ENCODE assay signal across 1 cellular context in the genomic region with DNA sequence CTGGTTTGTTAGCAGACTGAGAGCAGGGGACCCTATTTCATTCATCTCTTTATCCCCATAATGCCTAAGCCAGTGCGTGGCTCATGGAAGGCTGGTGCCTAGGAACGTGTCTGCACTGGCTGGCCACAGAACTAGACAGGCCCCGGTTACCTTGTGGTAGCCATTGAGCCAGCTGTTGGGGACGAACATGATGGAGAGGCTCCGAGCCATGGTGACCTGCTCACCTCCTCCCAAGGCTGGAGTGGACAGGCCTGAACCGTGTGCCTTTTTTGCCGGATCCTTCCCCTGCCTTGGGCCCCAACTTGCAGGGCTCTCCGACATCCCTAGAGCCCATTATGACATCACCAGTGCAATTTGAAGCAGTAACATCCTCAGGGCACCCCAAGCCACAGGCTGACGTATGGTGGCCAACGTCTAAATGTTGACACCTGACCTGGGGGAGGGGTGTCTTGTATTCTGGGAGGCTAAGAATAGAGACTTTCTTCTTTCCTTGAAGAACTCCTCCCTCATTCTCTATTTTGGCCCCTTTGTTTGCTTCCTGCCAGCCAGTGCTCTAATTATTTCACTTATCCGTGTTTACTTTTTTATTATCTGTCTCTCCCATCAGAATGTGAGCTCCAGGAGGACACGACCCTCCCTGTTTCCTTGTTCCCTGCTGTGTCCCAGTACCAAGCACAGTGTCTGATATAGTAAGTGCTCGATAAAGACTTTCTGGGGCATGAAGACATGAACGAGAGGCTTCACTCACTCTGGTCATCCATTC.
TF ChIP-seq lines count a peak whose summit lies in the region.

No MANE protein-coding gene starts in this region.

TF ChIP-seq in K562, 482 proteins besides CTCF, POLR2A, EP300 and RAD21:
- TF ChIP-seq FOXA3 (CRISPR knock-in tag; conservative IDR thresholded peaks at IDR 0.05 in 1 of 2, IDR thresholded peaks at IDR 0.05 in 1 of 2), result 0 out of 4 replicates have a peak, but pooled peaks of 1 of the 2 experiments have one; percentile 33
- TF ChIP-seq PBX2 (CRISPR knock-in tag; IDR thresholded peaks at IDR 0.05; ENCODE audit: low read depth), result no peak
- no peak for TF ChIP-seq PBX2 (tag; conservative IDR thresholded peaks at IDR 0.05; ENCODE audit: low read depth)
- TF ChIP-seq, protein P1, sequence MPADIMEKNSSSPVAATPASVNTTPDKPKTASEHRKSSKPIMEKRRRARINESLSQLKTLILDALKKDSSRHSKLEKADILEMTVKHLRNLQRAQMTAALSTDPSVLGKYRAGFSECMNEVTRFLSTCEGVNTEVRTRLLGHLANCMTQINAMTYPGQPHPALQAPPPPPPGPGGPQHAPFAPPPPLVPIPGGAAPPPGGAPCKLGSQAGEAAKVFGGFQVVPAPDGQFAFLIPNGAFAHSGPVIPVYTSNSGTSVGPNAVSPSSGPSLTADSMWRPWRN (IDR thresholded peaks at IDR 0.05; ENCODE audit: low read depth), result no peak
- TF ChIP-seq RBM14 (IDR thresholded peaks at IDR 0.05; ENCODE audit: borderline replicate concordance, insufficient read depth, low read depth, low read length), result no peak
- TF ChIP-seq SMARCC2 (IDR thresholded peaks at IDR 0.05; ENCODE audit: low read depth), result no peak
- TF ChIP-seq NEUROD1 (IDR thresholded peaks at IDR 0.05; ENCODE audit: borderline replicate concordance, low read depth, low read length, partially characterized antibody), result no peak
- peak; percentile 15; the same call in 1 of the 2 replicates for TF ChIP-seq ATF7 (IDR thresholded peaks at IDR 0.05)
- TF ChIP-seq ATF1 (CRISPR knock-in tag; IDR thresholded peaks at IDR 0.05), result no peak
- TF ChIP-seq ATF1 (tag; IDR thresholded peaks at IDR 0.05), result 0 out of 2 replicates have a peak, but pooled peaks have one; percentile 40
- TF ChIP-seq CREBBP (IDR thresholded peaks at IDR 0.05; ENCODE audit: low read depth, low read length), result no peak
- TF ChIP-seq, protein P2, sequence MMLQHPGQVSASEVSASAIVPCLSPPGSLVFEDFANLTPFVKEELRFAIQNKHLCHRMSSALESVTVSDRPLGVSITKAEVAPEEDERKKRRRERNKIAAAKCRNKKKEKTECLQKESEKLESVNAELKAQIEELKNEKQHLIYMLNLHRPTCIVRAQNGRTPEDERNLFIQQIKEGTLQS (IDR thresholded peaks at IDR 0.05), result peak; percentile 42; the same call in 1 of the 2 replicates
- TF ChIP-seq, protein P2 (CRISPR knock-in tag; conservative IDR thresholded peaks at IDR 0.05), result no peak
- TF ChIP-seq CBFA2T3 (IDR thresholded peaks at IDR 0.05), result no peak
- peak; percentile 45 for TF ChIP-seq CREM (IDR thresholded peaks at IDR 0.05; ENCODE audit: low read depth)
- no peak for TF ChIP-seq GMEB1 (CRISPR knock-in tag; IDR thresholded peaks at IDR 0.05)
- TF ChIP-seq, protein P3, sequence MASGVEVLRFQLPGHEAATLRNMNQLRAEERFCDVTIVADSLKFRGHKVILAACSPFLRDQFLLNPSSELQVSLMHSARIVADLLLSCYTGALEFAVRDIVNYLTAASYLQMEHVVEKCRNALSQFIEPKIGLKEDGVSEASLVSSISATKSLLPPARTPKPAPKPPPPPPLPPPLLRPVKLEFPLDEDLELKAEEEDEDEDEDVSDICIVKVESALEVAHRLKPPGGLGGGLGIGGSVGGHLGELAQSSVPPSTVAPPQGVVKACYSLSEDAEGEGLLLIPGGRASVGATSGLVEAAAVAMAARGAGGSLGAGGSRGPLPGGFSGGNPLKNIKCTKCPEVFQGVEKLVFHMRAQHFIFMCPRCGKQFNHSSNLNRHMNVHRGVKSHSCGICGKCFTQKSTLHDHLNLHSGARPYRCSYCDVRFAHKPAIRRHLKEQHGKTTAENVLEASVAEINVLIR (CRISPR knock-in tag; IDR thresholded peaks at IDR 0.05), result no peak
